Comparison of ENCODE assay signal across 11 cellular contexts in the genomic region with DNA sequence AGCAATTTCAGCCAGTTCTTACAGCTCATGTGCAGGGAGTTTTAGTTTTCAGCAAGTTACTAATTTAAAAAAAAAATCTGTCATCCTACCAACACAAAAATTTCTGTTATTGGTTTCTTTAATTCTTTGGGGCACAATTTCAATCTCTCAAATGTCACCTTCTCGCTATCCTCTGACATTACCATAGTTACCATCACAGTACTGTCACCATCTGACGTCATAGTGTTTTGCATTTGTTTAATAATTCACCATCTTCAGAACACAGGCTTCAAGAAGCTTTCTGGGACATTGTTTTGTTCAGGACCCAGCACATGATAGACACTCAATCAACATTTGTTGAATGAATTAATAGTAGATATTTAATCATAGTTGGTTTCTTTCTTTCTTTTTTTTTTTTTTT.
"Had no signal": no experiment of that assay in that cellular context is flagged by ENCODE, and none has a peak within 500 bp of the region (broad histone marks: within the 10 kb centered on the region; RNA-seq: fewer than 3 reads in every experiment).

No MANE protein-coding gene starts in this region.

- H3K36me3 ChIP-seq: HAP-1 had no signal

- H2AFZ ChIP-seq: GM23248, GM23338 had no signal

- H3K9me3 ChIP-seq: HAP-1 had no signal

- ATAC-seq: GM23338, HCT116 had no signal

- H3K4me2 ChIP-seq: GM23338 had no signal

- FAIRE-seq: H1, H54 had no signal

- DNase-seq: GM23248, GOT3, H7, H9, HCEC 1CT, HFFc6 had no signal

- H3K9ac ChIP-seq: GM23248 had no signal

- H3K4me1 ChIP-seq: HAP-1 had no signal

- H3K4me3 ChIP-seq: GM23248, GM23338, HAP-1 had no signal

- H3K27ac ChIP-seq: GM23248 had no signal
